Comparison of ENCODE assay signal across 28 cellular contexts in the genomic region with DNA sequence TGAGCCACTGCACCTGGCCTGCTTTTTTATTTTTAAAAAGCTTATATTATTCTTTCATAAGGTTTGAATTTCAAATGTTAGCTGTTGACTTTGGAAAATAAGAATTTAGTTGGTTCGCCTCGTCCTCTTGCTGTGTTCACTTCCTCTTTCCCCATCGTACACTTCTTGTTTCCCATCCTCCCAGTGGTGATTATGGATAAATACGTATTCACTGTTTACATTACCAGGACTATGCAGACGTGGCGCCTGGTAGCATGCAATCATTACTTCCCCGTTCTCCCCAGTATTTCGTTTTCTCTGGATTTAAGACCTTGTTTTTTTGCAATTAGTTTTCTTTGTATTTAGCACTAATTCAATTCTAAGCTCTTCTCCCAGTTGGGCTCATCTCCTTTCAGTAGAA.
A peak's percentile ranks its signal among the peaks of the same experiment; 100 is the strongest.
DNase-seq lines count a peak whose midpoint lies in the region; ATAC-seq lines count a peak whose summit lies in the region.
"Had no signal": no experiment of that assay in that cellular context is flagged by ENCODE, and none has a peak within 500 bp of the region (broad histone marks: within the 10 kb centered on the region; RNA-seq: fewer than 3 reads in every experiment).

No MANE protein-coding gene starts in this region.

- H3K9me3 Mint-ChIP-seq in dendritic cell treated with granulocyte-macrophage colony-stimulating factor and Interleukin-4, amounts not matched to agents 40 ng/mL and 50 ng/mL, for 4 days: no peaks in the 10 kb centered on the region
- H3K9me3 Mint-ChIP-seq: activated CD4-positive, alpha-beta memory T cell treated with anti-CD3 and anti-CD28 coated beads for 36 hours; activated naive CD4-positive, alpha-beta T cell treated with anti-CD3 and anti-CD28 coated beads for 36 hours; activated T-helper 1 cell treated with anti-CD3 and anti-CD28 coated beads, Interleukin-12 subunit alpha, Interleukin-12 subunit beta, Interleukin-2, Interleukin-4 antibody, amounts not matched to agents 30 ng/mL and 10 ng/mL and 1 ng/mL, durations not matched to agents 14 hours and 24 hours and 36 hours; H9; stimulated activated naive CD8-positive, alpha-beta T cell treated with anti-CD3 and anti-CD28 coated beads, Interleukin-15, Interleukin-2, amounts not matched to agents 100 ng/mL and 50 ng/mL, for 24 hours had no signal

- no peak for ATAC-seq in HG02798 (IDR thresholded peaks at IDR 0.05; ENCODE audit: poor library complexity, unreplicated experiment)
- ATAC-seq: left ventricle myocardium superior had no signal

- H3K4me1 Mint-ChIP-seq in dendritic cell treated with granulocyte-macrophage colony-stimulating factor and Interleukin-4, amounts not matched to agents 40 ng/mL and 50 ng/mL, for 4 days (ENCODE audit: low read depth): peaks cover 15% of the 10 kb centered on the region
- H3K4me1 Mint-ChIP-seq: B cell had no signal

- in situ Hi-C loops in KBM-7 (cut with MboI; ENCODE audit: low pct_unique_long_range_greater_than_20kb, low sequenced_read_pairs): no loop called here

- peak overlapping the region; percentile 26 for H3K27ac Mint-ChIP-seq in dendritic cell treated with granulocyte-macrophage colony-stimulating factor and Interleukin-4, amounts not matched to agents 40 ng/mL and 50 ng/mL, for 4 days
- H3K27ac Mint-ChIP-seq: activated CD4-positive, alpha-beta memory T cell treated with anti-CD3 and anti-CD28 coated beads for 36 hours; activated naive CD4-positive, alpha-beta T cell treated with anti-CD3 and anti-CD28 coated beads for 36 hours; activated T-helper 1 cell treated with anti-CD3 and anti-CD28 coated beads, Interleukin-12 subunit alpha, Interleukin-12 subunit beta, Interleukin-2, Interleukin-4 antibody, amounts not matched to agents 30 ng/mL and 10 ng/mL and 1 ng/mL, durations not matched to agents 14 hours and 24 hours and 36 hours; B cell; H9; progenitor cell of endocrine pancreas; stimulated activated naive CD8-positive, alpha-beta T cell treated with anti-CD3 and anti-CD28 coated beads, Interleukin-15, Interleukin-2, amounts not matched to agents 100 ng/mL and 50 ng/mL, for 24 hours had no signal

- H3K27me3 Mint-ChIP-seq in dendritic cell treated with granulocyte-macrophage colony-stimulating factor and Interleukin-4, amounts not matched to agents 40 ng/mL and 50 ng/mL, for 4 days: no peaks in the 10 kb centered on the region
- H3K27me3 Mint-ChIP-seq: activated CD4-positive, alpha-beta memory T cell treated with anti-CD3 and anti-CD28 coated beads for 36 hours; B cell; progenitor cell of endocrine pancreas; stimulated activated naive CD8-positive, alpha-beta T cell treated with anti-CD3 and anti-CD28 coated beads, Interleukin-15, Interleukin-2, amounts not matched to agents 100 ng/mL and 50 ng/mL, for 24 hours had no signal

- H3K4me3 Mint-ChIP-seq in dendritic cell treated with granulocyte-macrophage colony-stimulating factor and Interleukin-4, amounts not matched to agents 40 ng/mL and 50 ng/mL, for 4 days: no peak overlapping the region
- H3K4me3 Mint-ChIP-seq: activated CD4-positive, alpha-beta memory T cell treated with anti-CD3 and anti-CD28 coated beads for 36 hours; activated naive CD4-positive, alpha-beta T cell treated with anti-CD3 and anti-CD28 coated beads for 36 hours; activated T-helper 1 cell treated with anti-CD3 and anti-CD28 coated beads, Interleukin-12 subunit alpha, Interleukin-12 subunit beta, Interleukin-2, Interleukin-4 antibody, amounts not matched to agents 30 ng/mL and 10 ng/mL and 1 ng/mL, durations not matched to agents 14 hours and 24 hours and 36 hours; B cell; H9; stimulated activated naive CD8-positive, alpha-beta T cell treated with anti-CD3 and anti-CD28 coated beads, Interleukin-15, Interleukin-2, amounts not matched to agents 100 ng/mL and 50 ng/mL, for 24 hours had no signal

- no peaks in the 10 kb centered on the region for H3K36me3 Mint-ChIP-seq in dendritic cell treated with granulocyte-macrophage colony-stimulating factor and Interleukin-4, amounts not matched to agents 40 ng/mL and 50 ng/mL, for 4 days (ENCODE audit: low read depth)
- H3K36me3 Mint-ChIP-seq: activated CD4-positive, alpha-beta memory T cell treated with anti-CD3 and anti-CD28 coated beads for 36 hours had no signal

- intact Hi-C loops in dendritic cell treated with granulocyte-macrophage colony-stimulating factor and Interleukin-4, amounts not matched to agents 40 ng/mL and 50 ng/mL, for 4 days (cut with micrococcal nuclease): no loop called here

- DNase-seq in Ammon's horn (ENCODE audit: low spot score): peak; percentile 13
- DNase-seq in KBM-7: peak; percentile 63
- DNase-seq in NOMO-1 treated with DMSO at 0.1 percent for 48 hours (lab: John Stamatoyannopoulos, UW; ENCODE audit: unreplicated experiment): peak; percentile 84
- no peak for DNase-seq in GF-D8 (lab: John Stamatoyannopoulos, UW)
- no peak for DNase-seq in A172 (ENCODE audit: low spot score)
- DNase-seq in kidney glomerular epithelial cell (lab: John Stamatoyannopoulos, UW): no peak
- DNase-seq: activated CD4-positive, alpha-beta memory T cell treated with anti-CD3 and anti-CD28 coated beads for 36 hours; activated CD4-positive, alpha-beta T cell treated with anti-CD3 and anti-CD28 coated beads for 1 hour; activated naive CD4-positive, alpha-beta T cell treated with anti-CD3 and anti-CD28 coated beads for 36 hours; adrenal gland; central memory CD4-positive, alpha-beta T cell; DMS 273 treated with DMSO at 0.1 percent for 48 hours; EL; H9; islet precursor cell; left ventricle myocardium superior; right lobe of liver; RPMI8226; spleen; stimulated activated CD4-positive, alpha-beta T cell treated with anti-CD3 and anti-CD28 coated beads, Interleukin-2, amount 100 ng/mL, for 24 hours; testis; uterus had no signal

Comparison
In these comparisons a context has a peak if more than half of its experiments do, and no peak if none do; other contexts are left out.
1. DNase-seq: peak in Ammon's horn (single experiment), KBM-7 (single experiment) and NOMO-1 treated with DMSO at 0.1 percent for 48 hours (single experiment); none in GF-D8 (single experiment), A172 (single experiment) and kidney glomerular epithelial cell (single experiment).